1 cellular context compared by ENCODE assay signal in the genomic region with DNA sequence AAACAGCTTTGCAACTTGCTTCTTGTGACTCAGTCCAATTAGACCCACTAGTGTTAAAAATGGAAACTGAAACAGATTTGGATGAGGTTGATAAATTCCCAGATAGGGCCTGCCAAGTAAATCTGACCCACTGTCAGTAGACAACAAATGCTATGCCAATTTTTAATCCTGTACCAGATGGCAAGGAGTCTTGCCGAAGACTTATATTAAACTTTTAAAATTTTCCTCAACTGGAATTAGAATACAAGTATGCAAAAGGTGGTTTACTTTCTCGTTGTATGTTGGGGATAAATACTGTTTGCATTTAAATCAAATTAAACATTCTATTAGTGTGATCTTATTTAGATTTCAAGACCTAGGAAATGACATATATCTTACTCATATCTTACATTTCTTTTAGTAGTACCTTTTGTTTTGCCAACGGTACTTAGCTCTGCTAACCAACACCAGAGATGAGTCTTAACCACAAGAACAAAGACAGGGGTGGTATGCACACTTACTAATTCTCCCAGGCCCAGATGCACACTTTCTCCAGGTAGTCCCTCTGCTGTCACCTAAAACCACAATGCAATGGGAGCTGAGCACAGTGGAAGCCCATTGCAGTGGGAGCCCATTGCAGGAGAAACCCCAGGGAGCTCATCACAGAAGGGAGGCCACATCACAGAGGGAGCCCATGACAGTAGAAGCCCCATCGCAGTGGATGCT.
A peak's percentile ranks its signal among the peaks of the same experiment; 100 is the strongest.
TF ChIP-seq lines count a peak whose summit lies in the region.

No MANE protein-coding gene starts in this region.

TF ChIP-seq in GM12878, 131 proteins besides CTCF, POLR2A, EP300 and RAD21 (continued from another document and continues in another):
- TF ChIP-seq JUND (IDR thresholded peaks at IDR 0.05; ENCODE audit: low read depth, low read length) (0 out of 2 replicates have a peak, but pooled peaks have one; percentile 23), FOS (IDR thresholded peaks at IDR 0.05; ENCODE audit: borderline replicate concordance, extremely low read depth, insufficient read length) (no peak), IRF4 (IDR thresholded peaks at IDR 0.05; ENCODE audit: low read depth, low read length) (peak; percentile 59; the same call in 1 of the 2 replicates), SREBF2 (IDR thresholded peaks at IDR 0.05; ENCODE audit: low read length) (no peak), ZSCAN29 (IDR thresholded peaks at IDR 0.05) (no peak), NFIC (IDR thresholded peaks at IDR 0.05; ENCODE audit: low read depth, low read length) (peak; percentile 83), RUNX3 (IDR thresholded peaks at IDR 0.05; ENCODE audit: low read length) (peak; percentile 97), ZNF384 (IDR thresholded peaks at IDR 0.05; ENCODE audit: borderline replicate concordance, low read depth, low read length) (0 out of 2 replicates have a peak, but pooled peaks have one; percentile 20), PAX5 (IDR thresholded peaks at IDR 0.05; ENCODE audit: borderline replicate concordance, low read depth, low read length) (0 out of 2 replicates have a peak, but pooled peaks have one; percentile 32), GABPA (IDR thresholded peaks at IDR 0.05; ENCODE audit: low read depth) (no peak), CHD2 (IDR thresholded peaks at IDR 0.05; ENCODE audit: borderline replicate concordance, low read depth, low read length) (no peak), HDGF (IDR thresholded peaks at IDR 0.05) (peak; percentile 77), KLF5 (IDR thresholded peaks at IDR 0.05; ENCODE audit: partially characterized antibody) (no peak), ZNF24 (IDR thresholded peaks at IDR 0.05) (0 out of 2 replicates have a peak, but pooled peaks have one; percentile 17), SMAD5 (IDR thresholded peaks at IDR 0.05; ENCODE audit: low read depth) (no peak), ZNF207 (IDR thresholded peaks at IDR 0.05; ENCODE audit: borderline replicate concordance) (no peak), FOXM1 (IDR thresholded peaks at IDR 0.05; ENCODE audit: low read depth, low read length) (peak; percentile 72; the same call in 1 of the 2 replicates), NBN (IDR thresholded peaks at IDR 0.05) (no peak), CBX3 (IDR thresholded peaks at IDR 0.05; ENCODE audit: borderline replicate concordance, low read depth) (no peak), RCOR1 (conservative IDR thresholded peaks at IDR 0.05; ENCODE audit: low read depth, low read length) (no peak), MTA3 (IDR thresholded peaks at IDR 0.05; ENCODE audit: borderline replicate concordance, low read length) (peak; percentile 39; the same call in 1 of the 2 replicates), POLR2AphosphoS2 (IDR thresholded peaks at IDR 0.05; ENCODE audit: low read depth, low read length) (no peak), ETV6 (conservative IDR thresholded peaks at IDR 0.05 in 1 of 2, IDR thresholded peaks at IDR 0.05 in 1 of 2; ENCODE audit: borderline replicate concordance in 1 of 2, low read depth in 1 of 2) (peak in 1 of 2 experiments; percentile 59; a peak in 2 of 4 replicates), SIN3A (IDR thresholded peaks at IDR 0.05; ENCODE audit: low read depth, low read length) (no peak), STAT3 (IDR thresholded peaks at IDR 0.05; ENCODE audit: low read depth, low read length) (no peak), MTA2 (IDR thresholded peaks at IDR 0.05; ENCODE audit: low read depth) (peak; percentile 81), SMARCA5 (IDR thresholded peaks at IDR 0.05) (no peak), BMI1 (IDR thresholded peaks at IDR 0.05; ENCODE audit: borderline replicate concordance) (no peak; the same call in 1 of the 2 replicates), TCF12 (IDR thresholded peaks at IDR 0.05; ENCODE audit: low read depth, low read length) (0 out of 2 replicates have a peak, but pooled peaks have one; percentile 33), LARP7 (IDR thresholded peaks at IDR 0.05) (no peak), POU2F2 (IDR thresholded peaks at IDR 0.05; ENCODE audit: borderline replicate concordance, low read depth, low read length) (peak; percentile 35; the same call in 1 of the 3 replicates), CREB1 (IDR thresholded peaks at IDR 0.05; ENCODE audit: low read depth) (no peak), BRCA1 (IDR thresholded peaks at IDR 0.05; ENCODE audit: low read depth, low read length) (no peak), IKZF1 (conservative IDR thresholded peaks at IDR 0.05) (peak; percentile 76), TCF3 (IDR thresholded peaks at IDR 0.05; ENCODE audit: borderline replicate concordance, insufficient read depth, low read depth, low read length) (no peak), ZNF274 (IDR thresholded peaks at IDR 0.05; ENCODE audit: insufficient read depth, insufficient read length) (no peak), GATAD2B (conservative IDR thresholded peaks at IDR 0.05; ENCODE audit: low read depth) (no peak; the same call in 1 of the 2 replicates), NR2F1 (conservative IDR thresholded peaks at IDR 0.05) (no peak; the same call in 1 of the 2 replicates), SP1 (IDR thresholded peaks at IDR 0.05; ENCODE audit: low read depth, low read length) (no peak), SMAD1 (IDR thresholded peaks at IDR 0.05; ENCODE audit: low read depth, partially characterized antibody) (no peak), NR2C2 (IDR thresholded peaks at IDR 0.05; ENCODE audit: borderline replicate concordance, control insufficient read depth, insufficient read length, low read depth) (no peak), ZZZ3 (IDR thresholded peaks at IDR 0.05; ENCODE audit: control insufficient read depth, insufficient read length, low read depth) (no peak), KDM1A (IDR thresholded peaks at IDR 0.05; ENCODE audit: borderline replicate concordance) (no peak), ATF7 (IDR thresholded peaks at IDR 0.05; ENCODE audit: low read depth) (peak; percentile 68), SMC3 (IDR thresholded peaks at IDR 0.05; ENCODE audit: borderline replicate concordance, low read length) (no peak), PAX8 (IDR thresholded peaks at IDR 0.05) (no peak), RELA (IDR thresholded peaks at IDR 0.05; ENCODE audit: borderline replicate concordance, partially characterized antibody) (no peak), NFXL1 (IDR thresholded peaks at IDR 0.05; ENCODE audit: borderline replicate concordance) (no peak), MEF2A (IDR thresholded peaks at IDR 0.05; ENCODE audit: insufficient read depth, low read depth, low read length) (0 out of 2 replicates have a peak, but pooled peaks have one; percentile 30), MYB (IDR thresholded peaks at IDR 0.05; ENCODE audit: borderline replicate concordance, low read depth, low read length) (no peak)
- TF ChIP-seq, protein P1, sequence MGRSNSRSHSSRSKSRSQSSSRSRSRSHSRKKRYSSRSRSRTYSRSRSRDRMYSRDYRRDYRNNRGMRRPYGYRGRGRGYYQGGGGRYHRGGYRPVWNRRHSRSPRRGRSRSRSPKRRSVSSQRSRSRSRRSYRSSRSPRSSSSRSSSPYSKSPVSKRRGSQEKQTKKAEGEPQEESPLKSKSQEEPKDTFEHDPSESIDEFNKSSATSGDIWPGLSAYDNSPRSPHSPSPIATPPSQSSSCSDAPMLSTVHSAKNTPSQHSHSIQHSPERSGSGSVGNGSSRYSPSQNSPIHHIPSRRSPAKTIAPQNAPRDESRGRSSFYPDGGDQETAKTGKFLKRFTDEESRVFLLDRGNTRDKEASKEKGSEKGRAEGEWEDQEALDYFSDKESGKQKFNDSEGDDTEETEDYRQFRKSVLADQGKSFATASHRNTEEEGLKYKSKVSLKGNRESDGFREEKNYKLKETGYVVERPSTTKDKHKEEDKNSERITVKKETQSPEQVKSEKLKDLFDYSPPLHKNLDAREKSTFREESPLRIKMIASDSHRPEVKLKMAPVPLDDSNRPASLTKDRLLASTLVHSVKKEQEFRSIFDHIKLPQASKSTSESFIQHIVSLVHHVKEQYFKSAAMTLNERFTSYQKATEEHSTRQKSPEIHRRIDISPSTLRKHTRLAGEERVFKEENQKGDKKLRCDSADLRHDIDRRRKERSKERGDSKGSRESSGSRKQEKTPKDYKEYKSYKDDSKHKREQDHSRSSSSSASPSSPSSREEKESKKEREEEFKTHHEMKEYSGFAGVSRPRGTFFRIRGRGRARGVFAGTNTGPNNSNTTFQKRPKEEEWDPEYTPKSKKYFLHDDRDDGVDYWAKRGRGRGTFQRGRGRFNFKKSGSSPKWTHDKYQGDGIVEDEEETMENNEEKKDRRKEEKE (IDR thresholded peaks at IDR 0.05), result no peak
- TF ChIP-seq, protein P2, sequence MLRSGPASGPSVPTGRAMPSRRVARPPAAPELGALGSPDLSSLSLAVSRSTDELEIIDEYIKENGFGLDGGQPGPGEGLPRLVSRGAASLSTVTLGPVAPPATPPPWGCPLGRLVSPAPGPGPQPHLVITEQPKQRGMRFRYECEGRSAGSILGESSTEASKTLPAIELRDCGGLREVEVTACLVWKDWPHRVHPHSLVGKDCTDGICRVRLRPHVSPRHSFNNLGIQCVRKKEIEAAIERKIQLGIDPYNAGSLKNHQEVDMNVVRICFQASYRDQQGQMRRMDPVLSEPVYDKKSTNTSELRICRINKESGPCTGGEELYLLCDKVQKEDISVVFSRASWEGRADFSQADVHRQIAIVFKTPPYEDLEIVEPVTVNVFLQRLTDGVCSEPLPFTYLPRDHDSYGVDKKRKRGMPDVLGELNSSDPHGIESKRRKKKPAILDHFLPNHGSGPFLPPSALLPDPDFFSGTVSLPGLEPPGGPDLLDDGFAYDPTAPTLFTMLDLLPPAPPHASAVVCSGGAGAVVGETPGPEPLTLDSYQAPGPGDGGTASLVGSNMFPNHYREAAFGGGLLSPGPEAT (IDR thresholded peaks at IDR 0.05; ENCODE audit: low read depth), result no peak; the same call in 1 of the 2 replicates
- TF ChIP-seq, protein P3, sequence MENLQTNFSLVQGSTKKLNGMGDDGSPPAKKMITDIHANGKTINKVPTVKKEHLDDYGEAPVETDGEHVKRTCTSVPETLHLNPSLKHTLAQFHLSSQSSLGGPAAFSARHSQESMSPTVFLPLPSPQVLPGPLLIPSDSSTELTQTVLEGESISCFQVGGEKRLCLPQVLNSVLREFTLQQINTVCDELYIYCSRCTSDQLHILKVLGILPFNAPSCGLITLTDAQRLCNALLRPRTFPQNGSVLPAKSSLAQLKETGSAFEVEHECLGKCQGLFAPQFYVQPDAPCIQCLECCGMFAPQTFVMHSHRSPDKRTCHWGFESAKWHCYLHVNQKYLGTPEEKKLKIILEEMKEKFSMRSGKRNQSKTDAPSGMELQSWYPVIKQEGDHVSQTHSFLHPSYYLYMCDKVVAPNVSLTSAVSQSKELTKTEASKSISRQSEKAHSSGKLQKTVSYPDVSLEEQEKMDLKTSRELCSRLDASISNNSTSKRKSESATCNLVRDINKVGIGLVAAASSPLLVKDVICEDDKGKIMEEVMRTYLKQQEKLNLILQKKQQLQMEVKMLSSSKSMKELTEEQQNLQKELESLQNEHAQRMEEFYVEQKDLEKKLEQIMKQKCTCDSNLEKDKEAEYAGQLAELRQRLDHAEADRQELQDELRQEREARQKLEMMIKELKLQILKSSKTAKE (IDR thresholded peaks at IDR 0.05; ENCODE audit: low read depth, poor library complexity, severe bottlenecking), result no peak
- TF ChIP-seq, protein P4, sequence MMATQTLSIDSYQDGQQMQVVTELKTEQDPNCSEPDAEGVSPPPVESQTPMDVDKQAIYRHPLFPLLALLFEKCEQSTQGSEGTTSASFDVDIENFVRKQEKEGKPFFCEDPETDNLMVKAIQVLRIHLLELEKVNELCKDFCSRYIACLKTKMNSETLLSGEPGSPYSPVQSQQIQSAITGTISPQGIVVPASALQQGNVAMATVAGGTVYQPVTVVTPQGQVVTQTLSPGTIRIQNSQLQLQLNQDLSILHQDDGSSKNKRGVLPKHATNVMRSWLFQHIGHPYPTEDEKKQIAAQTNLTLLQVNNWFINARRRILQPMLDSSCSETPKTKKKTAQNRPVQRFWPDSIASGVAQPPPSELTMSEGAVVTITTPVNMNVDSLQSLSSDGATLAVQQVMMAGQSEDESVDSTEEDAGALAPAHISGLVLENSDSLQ (IDR thresholded peaks at IDR 0.05), result peak; percentile 16; the same call in 1 of the 2 replicates
- TF ChIP-seq, protein P5, sequence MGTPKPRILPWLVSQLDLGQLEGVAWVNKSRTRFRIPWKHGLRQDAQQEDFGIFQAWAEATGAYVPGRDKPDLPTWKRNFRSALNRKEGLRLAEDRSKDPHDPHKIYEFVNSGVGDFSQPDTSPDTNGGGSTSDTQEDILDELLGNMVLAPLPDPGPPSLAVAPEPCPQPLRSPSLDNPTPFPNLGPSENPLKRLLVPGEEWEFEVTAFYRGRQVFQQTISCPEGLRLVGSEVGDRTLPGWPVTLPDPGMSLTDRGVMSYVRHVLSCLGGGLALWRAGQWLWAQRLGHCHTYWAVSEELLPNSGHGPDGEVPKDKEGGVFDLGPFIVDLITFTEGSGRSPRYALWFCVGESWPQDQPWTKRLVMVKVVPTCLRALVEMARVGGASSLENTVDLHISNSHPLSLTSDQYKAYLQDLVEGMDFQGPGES (IDR thresholded peaks at IDR 0.05), result no peak
- TF ChIP-seq, protein P6, sequence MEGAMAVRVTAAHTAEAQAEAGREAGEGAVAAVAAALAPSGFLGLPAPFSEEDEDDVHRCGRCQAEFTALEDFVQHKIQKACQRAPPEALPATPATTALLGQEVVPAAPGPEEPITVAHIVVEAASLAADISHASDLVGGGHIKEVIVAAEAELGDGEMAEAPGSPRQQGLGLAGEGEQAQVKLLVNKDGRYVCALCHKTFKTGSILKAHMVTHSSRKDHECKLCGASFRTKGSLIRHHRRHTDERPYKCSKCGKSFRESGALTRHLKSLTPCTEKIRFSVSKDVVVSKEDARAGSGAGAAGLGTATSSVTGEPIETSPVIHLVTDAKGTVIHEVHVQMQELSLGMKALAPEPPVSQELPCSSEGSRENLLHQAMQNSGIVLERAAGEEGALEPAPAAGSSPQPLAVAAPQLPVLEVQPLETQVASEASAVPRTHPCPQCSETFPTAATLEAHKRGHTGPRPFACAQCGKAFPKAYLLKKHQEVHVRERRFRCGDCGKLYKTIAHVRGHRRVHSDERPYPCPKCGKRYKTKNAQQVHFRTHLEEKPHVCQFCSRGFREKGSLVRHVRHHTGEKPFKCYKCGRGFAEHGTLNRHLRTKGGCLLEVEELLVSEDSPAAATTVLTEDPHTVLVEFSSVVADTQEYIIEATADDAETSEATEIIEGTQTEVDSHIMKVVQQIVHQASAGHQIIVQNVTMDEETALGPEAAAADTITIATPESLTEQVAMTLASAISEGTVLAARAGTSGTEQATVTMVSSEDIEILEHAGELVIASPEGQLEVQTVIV (IDR thresholded peaks at IDR 0.05; ENCODE audit: borderline replicate concordance, partially characterized antibody), result no peak
- TF ChIP-seq, protein P7, sequence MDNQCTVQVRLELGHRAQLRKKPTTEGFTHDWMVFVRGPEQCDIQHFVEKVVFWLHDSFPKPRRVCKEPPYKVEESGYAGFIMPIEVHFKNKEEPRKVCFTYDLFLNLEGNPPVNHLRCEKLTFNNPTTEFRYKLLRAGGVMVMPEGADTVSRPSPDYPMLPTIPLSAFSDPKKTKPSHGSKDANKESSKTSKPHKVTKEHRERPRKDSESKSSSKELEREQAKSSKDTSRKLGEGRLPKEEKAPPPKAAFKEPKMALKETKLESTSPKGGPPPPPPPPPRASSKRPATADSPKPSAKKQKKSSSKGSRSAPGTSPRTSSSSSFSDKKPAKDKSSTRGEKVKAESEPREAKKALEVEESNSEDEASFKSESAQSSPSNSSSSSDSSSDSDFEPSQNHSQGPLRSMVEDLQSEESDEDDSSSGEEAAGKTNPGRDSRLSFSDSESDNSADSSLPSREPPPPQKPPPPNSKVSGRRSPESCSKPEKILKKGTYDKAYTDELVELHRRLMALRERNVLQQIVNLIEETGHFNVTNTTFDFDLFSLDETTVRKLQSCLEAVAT (IDR thresholded peaks at IDR 0.05), result no peak
